ENCODE assay signal across 8 cellular contexts in genomic region chrX:41449615-41450014, GRCh38. TPM values are rescaled to one million over a fixed set of nuclear protein-coding genes. Genes with fewer than 3 reads are reported as not detected.
DNase-seq lines count a peak whose midpoint lies in the region; ATAC-seq and TF ChIP-seq lines count a peak whose summit lies in the region.

No MANE protein-coding gene starts in this region.

- H3K27ac ChIP-seq in MM.1S (ENCODE audit: low read length) (peak overlapping the region; percentile 44; the same call in 1 of the 2 replicates), mesenchymal stem cell (ENCODE audit: low read length, poor library complexity, severe bottlenecking) (no peak overlapping the region), SJCRH30 (no peak overlapping the region)

- H3K4me1 Mint-ChIP-seq in activated T-helper 2 cell treated with anti-CD3 and anti-CD28 coated beads, Interferon-gamma antibody, Interleukin-2, Interleukin-4, amounts not matched to agents 10 μg/mL and 5 μg/mL and 100 μg/mL, durations not matched to agents 14 hours and 24 hours and 36 hours (ENCODE audit: low read depth): peaks cover 20% of the 10 kb centered on the region

- no peaks in the 10 kb centered on the region for H3K79me2 ChIP-seq in MM.1S (ENCODE audit: low read length)

- DNase-seq in GM12865 (ENCODE audit: low read depth) (peak; percentile 64), MM.1S (peak; percentile 53), mesenchymal stem cell (peak; percentile 58), NCI-H524 treated with DMSO at 0.1 percent for 48 hours (lab: John Stamatoyannopoulos, UW) (no peak), SJCRH30 (no peak), hepatic stellate cell (ENCODE audit: low spot score) (no peak)
- no peak for DNase-seq in activated T-helper 2 cell treated with anti-CD3 and anti-CD28 coated beads, Interferon-gamma antibody, Interleukin-2, Interleukin-4, amounts not matched to agents 10 μg/mL and 5 μg/mL and 100 μg/mL, durations not matched to agents 14 hours and 24 hours and 36 hours (ENCODE audit: low spot score)

- H3K14ac ChIP-seq in mesenchymal stem cell (ENCODE audit: low read length in 2 of 2): no peak overlapping the region

- no peaks in the 10 kb centered on the region for H3K9me2 ChIP-seq in MM.1S (replicated peaks; ENCODE audit: insufficient read depth, low read length)

- H3K4me3 Mint-ChIP-seq in activated T-helper 2 cell treated with anti-CD3 and anti-CD28 coated beads, Interferon-gamma antibody, Interleukin-2, Interleukin-4, amounts not matched to agents 10 μg/mL and 5 μg/mL and 100 μg/mL, durations not matched to agents 14 hours and 24 hours and 36 hours (ENCODE audit: low read depth): peak overlapping the region; percentile 42

- H3K23ac ChIP-seq in mesenchymal stem cell (ENCODE audit: low read length in 2 of 2): no peak overlapping the region

- H3K36me3 Mint-ChIP-seq in activated T-helper 2 cell treated with anti-CD3 and anti-CD28 coated beads, Interferon-gamma antibody, Interleukin-2, Interleukin-4, amounts not matched to agents 10 μg/mL and 5 μg/mL and 100 μg/mL, durations not matched to agents 14 hours and 24 hours and 36 hours (ENCODE audit: low read depth): no peaks in the 10 kb centered on the region

- no peak overlapping the region for H2AK5ac ChIP-seq in mesenchymal stem cell (ENCODE audit: low read length, severe bottlenecking)

- H4K8ac ChIP-seq in mesenchymal stem cell (ENCODE audit: low read length): no peak overlapping the region

- H4K91ac ChIP-seq in mesenchymal stem cell (ENCODE audit: low read length): no peak overlapping the region

- H4K20me1 ChIP-seq in MM.1S (ENCODE audit: insufficient read depth, low read length): no peaks in the 10 kb centered on the region

- no peak for ATAC-seq in HG03521 (IDR thresholded peaks at IDR 0.05; ENCODE audit: unreplicated experiment)

- H3K9ac ChIP-seq in MM.1S (ENCODE audit: low read length): peak overlapping the region; percentile 35; the same call in 1 of the 2 replicates
- peak overlapping the region; percentile 53 for H3K9ac ChIP-seq in mesenchymal stem cell (ENCODE audit: low read length)

- H2BK120ac ChIP-seq in mesenchymal stem cell (ENCODE audit: low read depth, low read length): no peak overlapping the region

- peak overlapping the region; percentile 18 for H3K27ac Mint-ChIP-seq in activated T-helper 2 cell treated with anti-CD3 and anti-CD28 coated beads, Interferon-gamma antibody, Interleukin-2, Interleukin-4, amounts not matched to agents 10 μg/mL and 5 μg/mL and 100 μg/mL, durations not matched to agents 14 hours and 24 hours and 36 hours

- WGBS in mesenchymal stem cell: 1% methylated on average over 8 of the region's 8 CpGs

- 0 out of 2 replicates have a peak, but pooled peaks cover 5% of the 10 kb centered on the region for H3K4me1 ChIP-seq in MM.1S (ENCODE audit: low read length)
- H3K4me1 ChIP-seq in mesenchymal stem cell (ENCODE audit: control insufficient read depth, insufficient read depth, low read depth, low read length): peaks cover 4% of the 10 kb centered on the region
- H3K4me1 ChIP-seq in SJCRH30: no peaks in the 10 kb centered on the region

- no peak overlapping the region for H2BK5ac ChIP-seq in mesenchymal stem cell (ENCODE audit: low read depth, low read length, poor library complexity, severe bottlenecking)

- H3K4me2 ChIP-seq in MM.1S (ENCODE audit: low read depth, low read length): peak overlapping the region; percentile 63; the same call in 1 of the 2 replicates
- H3K4me2 ChIP-seq in mesenchymal stem cell (ENCODE audit: low read length, poor library complexity, severe bottlenecking): no peak overlapping the region

- no peaks in the 10 kb centered on the region for H3K9me3 ChIP-seq in MM.1S (replicated peaks; ENCODE audit: insufficient read depth, low read length)
- peaks cover 4% of the 10 kb centered on the region for H3K9me3 ChIP-seq in mesenchymal stem cell (ENCODE audit: control insufficient read depth, low read length)
- H3K9me3 ChIP-seq in SJCRH30 (replicated peaks): no peaks in the 10 kb centered on the region

- H2AFZ ChIP-seq in MM.1S (ENCODE audit: low read length) (peak overlapping the region; percentile 53), mesenchymal stem cell (ENCODE audit: low read depth, low read length) (no peak overlapping the region)

- H3K4me3 ChIP-seq in GM12865 (ENCODE audit: low read depth, low read length): no peak overlapping the region; the same call in none of the 2 replicates
- peak overlapping the region; percentile 43 for H3K4me3 ChIP-seq in MM.1S (ENCODE audit: low read length)
- H3K4me3 ChIP-seq in mesenchymal stem cell (ENCODE audit: insufficient read depth in 1 of 2, low read depth in 1 of 2, low read length in 2 of 2): peak overlapping the region in 1 of 2 experiments; percentile 55
- no peak overlapping the region; the same call in 1 of the 2 replicates for H3K4me3 ChIP-seq in SJCRH30

- H3K9me3 Mint-ChIP-seq in activated T-helper 2 cell treated with anti-CD3 and anti-CD28 coated beads, Interferon-gamma antibody, Interleukin-2, Interleukin-4, amounts not matched to agents 10 μg/mL and 5 μg/mL and 100 μg/mL, durations not matched to agents 14 hours and 24 hours and 36 hours: no peaks in the 10 kb centered on the region

- H3K4ac ChIP-seq in mesenchymal stem cell (ENCODE audit: low read depth in 1 of 2, low read length in 2 of 2): no peak overlapping the region

- H3F3A ChIP-seq in MM.1S (ENCODE audit: insufficient read depth, low read length): no peaks in the 10 kb centered on the region

- H2BK12ac ChIP-seq in mesenchymal stem cell (ENCODE audit: low read length in 2 of 2): no peak overlapping the region

- H2BK15ac ChIP-seq in mesenchymal stem cell (ENCODE audit: low read depth, poor library complexity, severe bottlenecking): no peak overlapping the region

- H3K27me3 ChIP-seq in MM.1S (replicated peaks; ENCODE audit: insufficient read depth, low read length) (no peaks in the 10 kb centered on the region), mesenchymal stem cell (ENCODE audit: control insufficient read depth in 1 of 2, insufficient read depth in 1 of 2, low read length in 2 of 2) (peaks cover 0 to 17% of the 10 kb centered on the region in 2 experiments), SJCRH30 (no peaks in the 10 kb centered on the region)

- TF ChIP-seq CTCF in GM12865 (IDR thresholded peaks at IDR 0.05; ENCODE audit: insufficient read depth, low read depth, low read length, missing control alignments): no peak
- TF ChIP-seq CTCF in MM.1S (IDR thresholded peaks at IDR 0.05; ENCODE audit: low read length): no peak

- no peaks in the 10 kb centered on the region for H3K27me3 Mint-ChIP-seq in activated T-helper 2 cell treated with anti-CD3 and anti-CD28 coated beads, Interferon-gamma antibody, Interleukin-2, Interleukin-4, amounts not matched to agents 10 μg/mL and 5 μg/mL and 100 μg/mL, durations not matched to agents 14 hours and 24 hours and 36 hours (ENCODE audit: low read depth)

- H3K36me3 ChIP-seq in MM.1S (replicated peaks; ENCODE audit: insufficient read depth, low read length): no peaks in the 10 kb centered on the region
- no peaks in the 10 kb centered on the region for H3K36me3 ChIP-seq in mesenchymal stem cell (ENCODE audit: control insufficient read depth in 1 of 2, insufficient read depth in 2 of 2, low read depth in 1 of 2, low read length in 2 of 2)
- no peaks in the 10 kb centered on the region for H3K36me3 ChIP-seq in SJCRH30

- intact Hi-C loops in activated T-helper 2 cell treated with anti-CD3 and anti-CD28 coated beads, Interferon-gamma antibody, Interleukin-2, Interleukin-4, amounts not matched to agents 10 μg/mL and 5 μg/mL and 100 μg/mL, durations not matched to agents 14 hours and 24 hours and 36 hours (cut with micrococcal nuclease): no loop called here

- no peaks in the 10 kb centered on the region for H3K79me1 ChIP-seq in mesenchymal stem cell (replicated peaks; ENCODE audit: low read length, poor library complexity, severe bottlenecking)

- no peak overlapping the region for H3K18ac ChIP-seq in mesenchymal stem cell (ENCODE audit: low read depth in 1 of 2, low read length in 2 of 2)

RNA-seq across cellular contexts. Expression of gene NYX, which starts 2.5 kb away (rescaled TPM):
- total RNA-seq in activated T-helper 2 cell treated with anti-CD3 and anti-CD28 coated beads, Interferon-gamma antibody, Interleukin-2, Interleukin-4, amounts not matched to agents 10 μg/mL and 5 μg/mL and 100 μg/mL, durations not matched to agents 14 hours and 24 hours and 36 hours: not detected in 2 replicates
- not detected for polyA plus RNA-seq in mesenchymal stem cell (2013, experiment 1 of 2)
- polyA plus RNA-seq in mesenchymal stem cell (2013, experiment 2 of 2): not detected
- not detected in 2 replicates for total RNA-seq in SJCRH30 (2014; rRNA removed; shearing (Covaris generic))

Comparison
In these comparisons a context has a peak if more than half of its experiments do, and no peak if none do; other contexts are left out.
1. DNase-seq: peak in GM12865 (single experiment), MM.1S (single experiment) and mesenchymal stem cell (single experiment); none in activated T-helper 2 cell treated with anti-CD3 and anti-CD28 coated beads, Interferon-gamma antibody, Interleukin-2, Interleukin-4, amounts not matched to agents 10 μg/mL and 5 μg/mL and 100 μg/mL, durations not matched to agents 14 hours and 24 hours and 36 hours (single experiment), NCI-H524 treated with DMSO at 0.1 percent for 48 hours (single experiment), SJCRH30 (0 of 2) and hepatic stellate cell (single experiment).